In the genomic region with DNA sequence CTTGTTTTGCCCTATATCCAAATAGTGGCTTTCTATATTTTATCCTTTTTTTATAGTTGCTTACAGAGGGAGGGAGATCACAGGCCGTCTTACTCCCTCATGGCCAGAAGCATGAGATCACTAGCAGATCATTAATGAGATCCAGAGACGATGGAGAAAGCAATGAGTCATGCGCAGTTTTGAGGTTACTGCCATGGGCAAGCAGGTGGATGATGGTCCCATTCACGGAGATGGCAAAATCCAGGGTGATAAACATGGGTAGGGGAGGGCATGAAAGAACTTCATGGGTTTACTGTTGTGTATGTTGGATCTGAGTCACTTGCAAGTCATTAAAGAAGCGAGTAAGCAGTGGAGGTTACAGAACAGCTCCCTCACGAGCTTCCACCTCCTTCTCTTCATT, we compare ENCODE assay signal across 14 cellular contexts.
DNase-seq lines count a peak whose midpoint lies in the region; ATAC-seq and TF ChIP-seq lines count a peak whose summit lies in the region.
"Had no signal": no experiment of that assay in that cellular context is flagged by ENCODE, and none has a peak within 500 bp of the region (broad histone marks: within the 10 kb centered on the region; RNA-seq: fewer than 3 reads in every experiment).

No MANE protein-coding gene starts in this region.

- H3K4me1 ChIP-seq in mesenchymal stem cell (ENCODE audit: control insufficient read depth, insufficient read depth, low read depth, low read length) = peaks cover 7% of the 10 kb centered on the region
- H3K4me1 ChIP-seq in A673 (ENCODE audit: insufficient read depth, low read length, poor library complexity, severe bottlenecking) = no peaks in the 10 kb centered on the region

- H3K18ac ChIP-seq in mesenchymal stem cell (ENCODE audit: low read depth in 1 of 2, low read length in 2 of 2) = no peak overlapping the region

- H3K4ac ChIP-seq in mesenchymal stem cell (ENCODE audit: low read depth in 1 of 2, low read length in 2 of 2) = no peak overlapping the region

- H4K91ac ChIP-seq in mesenchymal stem cell (ENCODE audit: low read length) = no peak overlapping the region

- WGBS in mesenchymal stem cell = 83% methylated on average over 5 of the region's 6 CpGs

- no peak overlapping the region for H2BK120ac ChIP-seq in mesenchymal stem cell (ENCODE audit: low read depth, low read length)

- POLR2A ChIA-PET in activated CD4-positive, alpha-beta T cell treated with anti-CD3 and anti-CD28 coated beads, Interleukin-2, amount 10 ng/mL, durations not matched to agents 7 days and 5 days (lab: Charles Lee) = no interaction called here
- POLR2A ChIA-PET in A673 (lab: Charles Lee; ENCODE audit: low non-redundant PET) = no interaction called here

- no peak overlapping the region for H3K14ac ChIP-seq in mesenchymal stem cell (ENCODE audit: low read length in 2 of 2)

- CTCF ChIA-PET in activated CD4-positive, alpha-beta T cell treated with anti-CD3 and anti-CD28 coated beads, Interleukin-2, amount 10 ng/mL, durations not matched to agents 7 days and 5 days (lab: Charles Lee) = interaction anchor here (1.6 kb wide), 1 partner anchor 124 kb away, joined by 3 read pairs; no protein-coding TSS in a partner anchor
- CTCF ChIA-PET in Calu3 (lab: Charles Lee) = interaction anchor here (1.5 kb wide), 1 partner anchor 118 kb away, joined by 3 read pairs; no protein-coding TSS in a partner anchor
- CTCF ChIA-PET in A673 (lab: Charles Lee) = no interaction called here

- H3K4me2 ChIP-seq in mesenchymal stem cell (ENCODE audit: low read length, poor library complexity, severe bottlenecking) = no peak overlapping the region

- H2AK5ac ChIP-seq in mesenchymal stem cell (ENCODE audit: low read length, severe bottlenecking) = no peak overlapping the region

- no peak for TF ChIP-seq CTCF in Calu3 (IDR thresholded peaks at IDR 0.05; ENCODE audit: unreplicated experiment)
- TF ChIP-seq CTCF in A673 (conservative IDR thresholded peaks at IDR 0.05; ENCODE audit: low read depth, low read length) = no peak

- peak overlapping the region; percentile 56 for H3K9ac ChIP-seq in mesenchymal stem cell (ENCODE audit: low read length)

- BruUV-seq in Calu3 (replicated peaks; lab: Mats Ljungman, UMichigan) = no TSS peak
- no TSS peak for BruUV-seq in A673 (replicated peaks; lab: Mats Ljungman, UMichigan)

- H4K8ac ChIP-seq in mesenchymal stem cell (ENCODE audit: low read length) = no peak overlapping the region

- peaks cover 2% of the 10 kb centered on the region for H3K36me3 Mint-ChIP-seq in activated CD4-positive, alpha-beta T cell treated with anti-CD3 and anti-CD28 coated beads, Interleukin-2, amount 10 ng/mL, durations not matched to agents 7 days and 5 days (ENCODE audit: low read depth)
- no peaks in the 10 kb centered on the region for H3K36me3 Mint-ChIP-seq in Calu3 (ENCODE audit: insufficient read depth, unreplicated experiment)
- H3K36me3 Mint-ChIP-seq: brain had no signal

- DNase-seq in activated CD4-positive, alpha-beta T cell treated with anti-CD3 and anti-CD28 coated beads, Interleukin-2, amount 10 ng/mL, durations not matched to agents 7 days and 5 days = no peak
- DNase-seq in activated CD4-positive, alpha-beta T cell treated with anti-CD3 and anti-CD28 coated beads, Interleukin-2, amount 50 U/mL, for 48 hours = no peak
- DNase-seq in Calu3 = peak; percentile 46
- peak; percentile 33 for DNase-seq in T1000 (lab: John Stamatoyannopoulos, UW)
- DNase-seq in mesenchymal stem cell = no peak
- DNase-seq in A673 (ENCODE audit: low spot score) = no peak
- DNase-seq: DMS79; RPMI8226; stimulated activated naive CD4-positive, alpha-beta T cell; T-helper 2 cell had no signal

- no peak overlapping the region for H3K4me3 Mint-ChIP-seq in activated CD4-positive, alpha-beta T cell treated with anti-CD3 and anti-CD28 coated beads, Interleukin-2, amount 10 ng/mL, durations not matched to agents 7 days and 5 days
- H3K4me3 Mint-ChIP-seq in Calu3 (ENCODE audit: low read depth, unreplicated experiment) = no peak overlapping the region
- H3K4me3 Mint-ChIP-seq: brain had no signal

- no peak overlapping the region for H2BK12ac ChIP-seq in mesenchymal stem cell (ENCODE audit: low read length in 2 of 2)

- H2AFZ ChIP-seq in mesenchymal stem cell (ENCODE audit: low read depth, low read length) = no peak overlapping the region

- H3K27me3 Mint-ChIP-seq in activated CD4-positive, alpha-beta T cell treated with anti-CD3 and anti-CD28 coated beads, Interleukin-2, amount 10 ng/mL, durations not matched to agents 7 days and 5 days = peaks cover 15% of the 10 kb centered on the region
- peaks cover 33% of the 10 kb centered on the region for H3K27me3 Mint-ChIP-seq in Calu3 (ENCODE audit: unreplicated experiment)

- no peak overlapping the region for H2BK5ac ChIP-seq in mesenchymal stem cell (ENCODE audit: low read depth, low read length, poor library complexity, severe bottlenecking)

- no peak overlapping the region for H3K23ac ChIP-seq in mesenchymal stem cell (ENCODE audit: low read length in 2 of 2)

- no peak for ATAC-seq in GM21423 (IDR thresholded peaks at IDR 0.05; ENCODE audit: unreplicated experiment)
- ATAC-seq in HG03342 (IDR thresholded peaks at IDR 0.05; ENCODE audit: unreplicated experiment) = no peak

- no peaks in the 10 kb centered on the region for H3K79me1 ChIP-seq in mesenchymal stem cell (replicated peaks; ENCODE audit: low read length, poor library complexity, severe bottlenecking)

- H3K9me3 Mint-ChIP-seq in activated CD4-positive, alpha-beta T cell treated with anti-CD3 and anti-CD28 coated beads, Interleukin-2, amount 10 ng/mL, durations not matched to agents 7 days and 5 days = peaks cover 3% of the 10 kb centered on the region
- H3K9me3 Mint-ChIP-seq in Calu3 (ENCODE audit: low read depth, unreplicated experiment) = no peaks in the 10 kb centered on the region

- peak overlapping the region; percentile 20 for H3K27ac Mint-ChIP-seq in activated CD4-positive, alpha-beta T cell treated with anti-CD3 and anti-CD28 coated beads, Interleukin-2, amount 10 ng/mL, durations not matched to agents 7 days and 5 days
- no peak overlapping the region for H3K27ac Mint-ChIP-seq in Calu3 (ENCODE audit: unreplicated experiment)
- H3K27ac Mint-ChIP-seq: brain had no signal

- H3K9me3 ChIP-seq in mesenchymal stem cell (ENCODE audit: control insufficient read depth, low read length) (no peaks in the 10 kb centered on the region), A673 (ENCODE audit: low read depth, low read length, poor library complexity, severe bottlenecking) (no peaks in the 10 kb centered on the region)

- H3K27ac ChIP-seq in mesenchymal stem cell (ENCODE audit: low read length, poor library complexity, severe bottlenecking) (peak overlapping the region; percentile 61), A673 (ENCODE audit: low read depth, low read length, poor library complexity, severe bottlenecking) (no peak overlapping the region)
- H3K27ac ChIP-seq: skin epidermis had no signal

- intact Hi-C loops in Calu3 (cut with micrococcal nuclease; ENCODE audit: unreplicated experiment) = no loop called here
- intact Hi-C loops in A673 (cut with micrococcal nuclease; ENCODE audit: unreplicated experiment) = no loop called here

- H3K36me3 ChIP-seq in mesenchymal stem cell (ENCODE audit: control insufficient read depth in 1 of 2, insufficient read depth in 2 of 2, low read depth in 1 of 2, low read length in 2 of 2) = no peaks in the 10 kb centered on the region
- H3K36me3 ChIP-seq in A673 (ENCODE audit: insufficient read depth, low read length, poor library complexity, severe bottlenecking) = no peaks in the 10 kb centered on the region

- peaks cover 67% of the 10 kb centered on the region for H3K4me1 Mint-ChIP-seq in activated CD4-positive, alpha-beta T cell treated with anti-CD3 and anti-CD28 coated beads, Interleukin-2, amount 10 ng/mL, durations not matched to agents 7 days and 5 days
- peaks cover 7% of the 10 kb centered on the region for H3K4me1 Mint-ChIP-seq in Calu3 (ENCODE audit: low read depth, unreplicated experiment)
- H3K4me1 Mint-ChIP-seq: brain had no signal

- H3K4me3 ChIP-seq in mesenchymal stem cell (ENCODE audit: insufficient read depth in 1 of 2, low read depth in 1 of 2, low read length in 2 of 2) (no peak overlapping the region), A673 (ENCODE audit: low read depth, low read length, poor library complexity, severe bottlenecking) (no peak overlapping the region)
- H3K4me3 ChIP-seq: skin epidermis had no signal

- H2BK15ac ChIP-seq in mesenchymal stem cell (ENCODE audit: low read depth, poor library complexity, severe bottlenecking) = no peak overlapping the region

- H3K27me3 ChIP-seq in mesenchymal stem cell (ENCODE audit: control insufficient read depth in 1 of 2, insufficient read depth in 1 of 2, low read length in 2 of 2) (peaks cover 0 to 11% of the 10 kb centered on the region in 2 experiments), A673 (replicated peaks; ENCODE audit: insufficient read depth, low read depth, low read length, poor library complexity) (no peaks in the 10 kb centered on the region)

Comparison
In these comparisons a context has a peak if more than half of its experiments do, and no peak if none do; other contexts are left out.
1. DNase-seq: peak in Calu3 (single experiment) and T1000 (single experiment); none in activated CD4-positive, alpha-beta T cell treated with anti-CD3 and anti-CD28 coated beads, Interleukin-2, amount 10 ng/mL, durations not matched to agents 7 days and 5 days (single experiment), activated CD4-positive, alpha-beta T cell treated with anti-CD3 and anti-CD28 coated beads, Interleukin-2, amount 50 U/mL, for 48 hours (0 of 2), mesenchymal stem cell (single experiment) and A673 (single experiment).